8 cellular contexts compared by ENCODE assay signal in the genomic region with DNA sequence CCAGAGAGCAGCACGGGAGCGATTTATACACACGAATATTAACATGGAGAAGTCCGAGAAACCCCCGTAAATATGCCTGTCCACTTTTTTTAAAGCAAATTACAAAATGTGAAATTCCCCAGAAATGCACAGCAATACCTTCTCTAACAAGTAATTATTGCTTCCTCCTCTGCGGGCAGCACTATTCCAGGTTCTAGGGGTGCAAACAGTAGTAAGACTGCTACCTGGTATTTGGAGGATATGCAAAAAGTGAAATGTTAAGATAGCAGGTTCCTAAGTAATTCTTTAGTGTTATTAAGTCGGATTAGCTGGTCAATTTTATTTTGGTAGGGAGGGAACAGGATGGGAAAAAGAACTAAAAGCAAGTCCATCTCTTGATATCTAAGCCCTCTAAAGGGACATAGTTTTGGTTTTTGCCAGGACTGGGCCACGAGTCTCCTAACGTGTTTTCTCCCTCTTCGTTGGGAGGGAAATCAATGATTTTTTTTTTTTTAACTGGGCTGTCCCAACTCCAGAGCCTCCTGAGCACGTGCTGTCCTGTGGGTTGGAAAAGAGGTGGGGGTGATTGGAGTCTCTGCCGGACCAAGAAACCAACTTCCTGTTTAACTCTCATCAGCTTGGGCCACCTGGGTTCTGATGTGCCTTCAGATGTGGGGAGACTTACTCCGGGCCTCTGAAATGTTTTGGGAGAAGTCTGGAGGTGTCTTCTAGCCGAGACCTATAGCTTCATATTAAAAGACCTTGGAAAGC.
DNase-seq lines count a peak whose midpoint lies in the region; ATAC-seq and TF ChIP-seq lines count a peak whose summit lies in the region.

No MANE protein-coding gene starts in this region.

- TF ChIP-seq POLR2A in GM18505 (IDR thresholded peaks at IDR 0.05; ENCODE audit: borderline replicate concordance, extremely low read depth, insufficient read depth, insufficient read length), result no peak

- no peak for ATAC-seq in stimulated activated memory B cell treated with anti-CD40 and anti-IgM and Interleukin-4, amounts not matched to agents 10 μg/mL and 1 μg/mL and 100 μg/mL, for 72 hours
- ATAC-seq in GM18505 (IDR thresholded peaks at IDR 0.05; ENCODE audit: unreplicated experiment) (no peak), HG03025 (IDR thresholded peaks at IDR 0.05; ENCODE audit: low FRiP score, unreplicated experiment) (no peak)

- H3K36me3 Mint-ChIP-seq in stimulated activated memory B cell treated with anti-CD40 and anti-IgM and Interleukin-4, amounts not matched to agents 10 μg/mL and 1 μg/mL and 100 μg/mL, for 72 hours, result peaks cover 13% of the 10 kb centered on the region

- H3K27ac Mint-ChIP-seq in stimulated activated memory B cell treated with anti-CD40 and anti-IgM and Interleukin-4, amounts not matched to agents 10 μg/mL and 1 μg/mL and 100 μg/mL, for 72 hours, result peak overlapping the region; percentile 83

- peak overlapping the region; percentile 75 for H3K4me3 Mint-ChIP-seq in stimulated activated memory B cell treated with anti-CD40 and anti-IgM and Interleukin-4, amounts not matched to agents 10 μg/mL and 1 μg/mL and 100 μg/mL, for 72 hours

- H3K4me1 Mint-ChIP-seq in stimulated activated memory B cell treated with anti-CD40 and anti-IgM and Interleukin-4, amounts not matched to agents 10 μg/mL and 1 μg/mL and 100 μg/mL, for 72 hours, result peaks cover 33% of the 10 kb centered on the region

- DNase-seq in NOMO-1 (lab: John Stamatoyannopoulos, UW; ENCODE audit: unreplicated experiment in 2 of 2) (peak; percentile 16 to 26), NOMO-1 treated with dmso at 0.1 percent for 144 hours (lab: John Stamatoyannopoulos, UW; ENCODE audit: unreplicated experiment) (no peak), SW480 (ENCODE audit: low spot score) (peak; percentile 34), germinal center (ENCODE audit: low spot score) (peak; percentile 26), NCI-H2196 treated with DMSO at 0.1 percent for 48 hours (lab: John Stamatoyannopoulos, UW; ENCODE audit: unreplicated experiment) (no peak)

- no peaks in the 10 kb centered on the region for H3K9me3 Mint-ChIP-seq in stimulated activated memory B cell treated with anti-CD40 and anti-IgM and Interleukin-4, amounts not matched to agents 10 μg/mL and 1 μg/mL and 100 μg/mL, for 72 hours

- H3K27me3 Mint-ChIP-seq in stimulated activated memory B cell treated with anti-CD40 and anti-IgM and Interleukin-4, amounts not matched to agents 10 μg/mL and 1 μg/mL and 100 μg/mL, for 72 hours, result no peaks in the 10 kb centered on the region

Comparison
In these comparisons a context has a peak if more than half of its experiments do, and no peak if none do; other contexts are left out.
1. DNase-seq: peak in NOMO-1 (2 of 2), SW480 (single experiment) and germinal center (single experiment); none in NOMO-1 treated with dmso at 0.1 percent for 144 hours (single experiment) and NCI-H2196 treated with DMSO at 0.1 percent for 48 hours (single experiment).